In the genomic region with DNA sequence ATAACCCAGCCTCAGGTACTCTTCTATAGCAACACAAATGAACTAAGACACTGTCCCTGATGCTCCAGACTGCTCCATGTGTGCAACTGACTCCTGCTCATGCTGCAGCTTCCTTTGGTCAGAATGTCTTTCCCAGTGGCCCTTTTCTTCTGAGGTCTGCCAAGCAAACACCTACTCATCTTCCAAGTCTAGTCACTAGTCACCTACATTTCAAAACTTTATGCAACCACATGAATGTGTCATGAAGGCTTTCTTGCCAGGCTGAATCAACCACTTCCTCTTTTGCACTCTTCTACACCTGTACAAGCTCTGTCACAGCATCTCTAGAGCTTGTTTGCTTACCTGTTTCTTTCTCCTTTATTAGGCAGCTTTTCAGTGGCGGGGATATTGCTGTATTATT, we compare ENCODE assay signal across 10 cellular contexts.
DNase-seq lines count a peak whose midpoint lies in the region; ATAC-seq lines count a peak whose summit lies in the region.
"Had no signal": no experiment of that assay in that cellular context is flagged by ENCODE, and none has a peak within 500 bp of the region (broad histone marks: within the 10 kb centered on the region; RNA-seq: fewer than 3 reads in every experiment).

No MANE protein-coding gene starts in this region.

- no peak overlapping the region for H3K27ac Mint-ChIP-seq in activated naive CD8-positive, alpha-beta T cell treated with anti-CD3 and anti-CD28 coated beads, Interleukin-2, amount 50 U/mL, for 24 hours

- no peaks in the 10 kb centered on the region for H3K9me3 Mint-ChIP-seq in activated naive CD8-positive, alpha-beta T cell treated with anti-CD3 and anti-CD28 coated beads, Interleukin-2, amount 50 U/mL, for 24 hours

- H3K4me1 Mint-ChIP-seq in activated naive CD8-positive, alpha-beta T cell treated with anti-CD3 and anti-CD28 coated beads, Interleukin-2, amount 50 U/mL, for 24 hours = peaks cover 18% of the 10 kb centered on the region

- H3K27me3 Mint-ChIP-seq in activated naive CD8-positive, alpha-beta T cell treated with anti-CD3 and anti-CD28 coated beads, Interleukin-2, amount 50 U/mL, for 24 hours = peaks cover 2% of the 10 kb centered on the region

- no peak for DNase-seq in activated naive CD8-positive, alpha-beta T cell treated with anti-CD3 and anti-CD28 coated beads, Interleukin-2, amount 50 U/mL, for 24 hours
- DNase-seq in stimulated activated CD4-positive, alpha-beta T cell treated with anti-CD3 and anti-CD28 coated beads, Interleukin-4, amount 100 ng/mL, for 1 hour = no peak
- DNase-seq in GM19240 (ENCODE audit: insufficient read length, low spot score) (no peak), SW 1271 (lab: John Stamatoyannopoulos, UW) (no peak), NCI-H1417 treated with DMSO at 0.1 percent for 48 hours (lab: John Stamatoyannopoulos, UW) (no peak)
- DNase-seq: activated gamma-delta T cell, occipital lobe had no signal

- no peak overlapping the region for H3K4me3 Mint-ChIP-seq in activated naive CD8-positive, alpha-beta T cell treated with anti-CD3 and anti-CD28 coated beads, Interleukin-2, amount 50 U/mL, for 24 hours

- H3K36me3 Mint-ChIP-seq in activated naive CD8-positive, alpha-beta T cell treated with anti-CD3 and anti-CD28 coated beads, Interleukin-2, amount 50 U/mL, for 24 hours (ENCODE audit: low read depth) = no peaks in the 10 kb centered on the region

- ATAC-seq in GM18867 (IDR thresholded peaks at IDR 0.05; ENCODE audit: unreplicated experiment) = peak; percentile 99
- peak; percentile 97 for ATAC-seq in GM21576 (IDR thresholded peaks at IDR 0.05; ENCODE audit: unreplicated experiment)
- ATAC-seq in HG03469 (IDR thresholded peaks at IDR 0.05; ENCODE audit: unreplicated experiment) = peak; percentile 99
- peak; percentile 94 for ATAC-seq in activated naive CD8-positive, alpha-beta T cell treated with anti-CD3 and anti-CD28 coated beads, Interleukin-2, amount 50 U/mL, for 24 hours
